In genomic region chr2:238426568-238427434, GRCh38 we compare ENCODE assay signal across 8 cellular contexts. TPM values are rescaled to one million over a fixed set of nuclear protein-coding genes. Genes with fewer than 3 reads are reported as not detected.
DNase-seq lines count a peak whose midpoint lies in the region; ATAC-seq and TF ChIP-seq lines count a peak whose summit lies in the region.

TSS of gene ASB1 (plus strand) at chr2:238426927. CDS start at chr2:238427071, 144 bp downstream.

- no CpG with 5 or more reads among the region's 104 CpGs for WGBS in mesendoderm (ENCODE audit: extremely low coverage, insufficient coverage, low lambda C conversion rate)

- no peaks in the 10 kb centered on the region for H3K36me3 ChIP-seq in mesendoderm (ENCODE audit: control insufficient read depth, insufficient read depth, low read length)

- H3K79me2 ChIP-seq in mesendoderm (ENCODE audit: control insufficient read depth, insufficient read depth, low read length): peaks cover 41% of the 10 kb centered on the region

- no peak within 1 kb of the TSS for H4K8ac ChIP-seq in mesendoderm (ENCODE audit: low read depth, low read length)

- H3K4me3 ChIP-seq in mesendoderm (ENCODE audit: low read length): peak within 1 kb of the TSS; percentile 89

- H2BK120ac ChIP-seq in mesendoderm (ENCODE audit: low read depth, low read length): no peak within 1 kb of the TSS

- DNase-seq in C1 segment of cervical spinal cord (lab: John Stamatoyannopoulos, UW) (peak; percentile 9 to 92 (median 68)), NCI-H82 treated with DMSO at 0.1 percent for 48 hours (lab: John Stamatoyannopoulos, UW; ENCODE audit: unreplicated experiment) (peak; percentile 61), mesendoderm (peak; percentile 88)
- DNase-seq in activated CD8-positive, alpha-beta memory T cell treated with anti-CD3 and anti-CD28 coated beads for 24 hours: peak; percentile 98
- DNase-seq in effector memory CD8-positive, alpha-beta T cell: peak; percentile 73 to 82 (median 74)
- peak; percentile 70 for DNase-seq in stimulated activated CD8-positive, alpha-beta memory T cell treated with anti-CD3 and anti-CD28 coated beads, Interleukin-15, amount 100 ng/mL, for 24 hours (ENCODE audit: low read depth)

- H3K18ac ChIP-seq in mesendoderm (ENCODE audit: low read length): peak within 1 kb of the TSS; percentile 77

- peak within 1 kb of the TSS; percentile 87 to 91 for H3K4me3 Mint-ChIP-seq in effector memory CD8-positive, alpha-beta T cell

- H3K4me1 ChIP-seq in mesendoderm (ENCODE audit: control insufficient read depth, low read depth, low read length): peaks cover 5% of the 10 kb centered on the region

- H2BK15ac ChIP-seq in mesendoderm (replicated peaks; ENCODE audit: low read depth): no peak within 1 kb of the TSS

- peaks cover 32 to 42% of the 10 kb centered on the region in 2 donors for H3K4me1 Mint-ChIP-seq in effector memory CD8-positive, alpha-beta T cell (ENCODE audit: low read depth in 2 of 2)

- H3K27me3 ChIP-seq in mesendoderm (ENCODE audit: insufficient read depth, low read length, poor library complexity): no peaks in the 10 kb centered on the region

- H3K79me1 ChIP-seq in mesendoderm (ENCODE audit: low read length): peaks cover 22% of the 10 kb centered on the region

- H3K4me2 ChIP-seq in mesendoderm (ENCODE audit: low read length): peak within 1 kb of the TSS; percentile 93

- peak; percentile 89 for ATAC-seq in HG03432 (IDR thresholded peaks at IDR 0.05; ENCODE audit: unreplicated experiment)
- peak; percentile 83 for ATAC-seq in effector memory CD8-positive, alpha-beta T cell (replicated peaks)

- no peak within 1 kb of the TSS for H3K23ac ChIP-seq in mesendoderm (ENCODE audit: low read length)

- peak within 1 kb of the TSS; percentile 97 for H3K9ac ChIP-seq in mesendoderm (ENCODE audit: low read length)

- no peaks in the 10 kb centered on the region for H3K9me3 Mint-ChIP-seq in effector memory CD8-positive, alpha-beta T cell

- H2BK5ac ChIP-seq in mesendoderm (ENCODE audit: low read length): peak within 1 kb of the TSS; percentile 90

- H3K36me3 Mint-ChIP-seq in effector memory CD8-positive, alpha-beta T cell (ENCODE audit: insufficient read depth): peaks cover 12% of the 10 kb centered on the region

- H4K5ac ChIP-seq in mesendoderm (ENCODE audit: low read length): no peak within 1 kb of the TSS

- H3K4ac ChIP-seq in mesendoderm (ENCODE audit: low read depth, low read length): peak within 1 kb of the TSS; percentile 61

- H3K27ac Mint-ChIP-seq in effector memory CD8-positive, alpha-beta T cell: peak within 1 kb of the TSS; percentile 92 to 94

- peak within 1 kb of the TSS; percentile 98 for H3K27ac ChIP-seq in mesendoderm (ENCODE audit: low read depth, low read length)

- H3K56ac ChIP-seq in mesendoderm (ENCODE audit: low read length): peak within 1 kb of the TSS; percentile 99

- peak within 1 kb of the TSS; percentile 62 for H2AK5ac ChIP-seq in mesendoderm (ENCODE audit: low read length)

- TF ChIP-seq POLR2A in GM19193 (IDR thresholded peaks at IDR 0.05; ENCODE audit: extremely low read depth, insufficient read depth, insufficient read length): peak; percentile 94

- H3K27me3 Mint-ChIP-seq in effector memory CD8-positive, alpha-beta T cell: no peaks in the 10 kb centered on the region

RNA-seq across cellular contexts. Expression of gene ASB1, which starts in this region (rescaled TPM):
- 22.0 TPM for polyA plus RNA-seq in mesendoderm (2013, experiment 1 of 2)
- 22.2 TPM for polyA plus RNA-seq in mesendoderm (2013, experiment 2 of 2)

Comparison
In these comparisons a context has a peak if more than half of its experiments do, and no peak if none do; other contexts are left out.
1. Peak in every context shown above with its lines: DNase-seq, ATAC-seq, H3K4me3 ChIP-seq and H3K27ac ChIP-seq.